8 cellular contexts compared by ENCODE assay signal in genomic region chr7:39948375-39948774, GRCh38. TPM values are rescaled to one million over a fixed set of nuclear protein-coding genes. Genes with fewer than 3 reads are reported as not detected.
A peak's percentile ranks its signal among the peaks of the same experiment; 100 is the strongest.
DNase-seq lines count a peak whose midpoint lies in the region; ATAC-seq and TF ChIP-seq lines count a peak whose summit lies in the region.

No MANE protein-coding gene starts in this region.

- peak overlapping the region; percentile 99 for H3K27ac Mint-ChIP-seq in CD8-positive, alpha-beta T cell
- H3K27ac Mint-ChIP-seq in mesothelial cell of epicardium, result peak overlapping the region; percentile 100

- no peaks in the 10 kb centered on the region for H3K27me3 Mint-ChIP-seq in CD8-positive, alpha-beta T cell (ENCODE audit: low read depth)
- no peaks in the 10 kb centered on the region for H3K27me3 Mint-ChIP-seq in mesothelial cell of epicardium (ENCODE audit: low read depth)

- H3K27ac ChIP-seq in CD8-positive, alpha-beta T cell (ENCODE audit: low read depth, low read length), result peak overlapping the region; percentile 88
- peak overlapping the region; percentile 96 to 99 for H3K27ac ChIP-seq in breast epithelium

- TF ChIP-seq POLR2A in breast epithelium (IDR thresholded peaks at IDR 0.05), result no peak

- POLR2A ChIA-PET in CD8-positive, alpha-beta T cell (lab: Charles Lee), result interaction anchor here (0.7 to 3.4 kb wide), 10 partner anchors 9 to 325 kb away, joined by 3 to 13 read pairs (median 5); partner anchors contain the start of genes MPLKIP, RALA and SUGCT

- H3K9me3 Mint-ChIP-seq in CD8-positive, alpha-beta T cell, result no peaks in the 10 kb centered on the region
- H3K9me3 Mint-ChIP-seq in mesothelial cell of epicardium, result no peaks in the 10 kb centered on the region

- no peaks in the 10 kb centered on the region for H3K36me3 ChIP-seq in CD8-positive, alpha-beta T cell (ENCODE audit: insufficient read depth, low read length)
- H3K36me3 ChIP-seq in breast epithelium, result no peaks in the 10 kb centered on the region

- CTCF ChIA-PET in CD8-positive, alpha-beta T cell (lab: Charles Lee), result interaction anchor here (0.9 to 1.9 kb wide), 4 partner anchors 52 to 368 kb away, joined by 3 to 5 read pairs (median 4); partner anchors contain the start of gene SUGCT

- no peaks in the 10 kb centered on the region for H3K9me3 ChIP-seq in CD8-positive, alpha-beta T cell (ENCODE audit: low read length)
- H3K9me3 ChIP-seq in breast epithelium, result no peaks in the 10 kb centered on the region

- no peaks in the 10 kb centered on the region for H3K27me3 ChIP-seq in CD8-positive, alpha-beta T cell (ENCODE audit: insufficient read depth, low read length)
- no peaks in the 10 kb centered on the region for H3K27me3 ChIP-seq in breast epithelium

- peaks cover 20% of the 10 kb centered on the region for H3K36me3 Mint-ChIP-seq in CD8-positive, alpha-beta T cell
- no peaks in the 10 kb centered on the region for H3K36me3 Mint-ChIP-seq in mesothelial cell of epicardium

- DNase-seq in CD8-positive, alpha-beta T cell, result no peak
- DNase-seq in NCI-H82 (lab: John Stamatoyannopoulos, UW) (peak; percentile 88), breast epithelium (ENCODE audit: low spot score in 2 of 2) (no peak), mesothelial cell of epicardium (ENCODE audit: low spot score in 2 of 2, unreplicated experiment in 2 of 2) (no peak), cortex of kidney (lab: John Stamatoyannopoulos, UW) (no peak)

- H3K4me1 Mint-ChIP-seq in CD8-positive, alpha-beta T cell (ENCODE audit: low read depth), result peaks cover 34% of the 10 kb centered on the region
- peaks cover 20% of the 10 kb centered on the region for H3K4me1 Mint-ChIP-seq in mesothelial cell of epicardium

- intact Hi-C loops in CD8-positive, alpha-beta T cell (cut with DNase I, micrococcal nuclease), result loop anchor here (2.0 to 10.0 kb wide), 4 partner anchors 326 to 1584 kb away; partner anchors contain the start of genes RALA (in 1 of the 2) and YAE1 (in 1 of the 2)
- intact Hi-C loops in breast epithelium (cut with DNase I; ENCODE audit: low total_unique reads), result no loop called here

- peak overlapping the region; percentile 97 for H3K4me3 Mint-ChIP-seq in CD8-positive, alpha-beta T cell
- peak overlapping the region; percentile 98 for H3K4me3 Mint-ChIP-seq in mesothelial cell of epicardium

- H3K4me1 ChIP-seq in CD8-positive, alpha-beta T cell (ENCODE audit: insufficient read depth, low read length), result peaks cover 19% of the 10 kb centered on the region
- H3K4me1 ChIP-seq in breast epithelium, result peaks cover 0 to 6% of the 10 kb centered on the region in 2 donors

- no peak for TF ChIP-seq CTCF in CD8-positive, alpha-beta T cell (IDR thresholded peaks at IDR 0.05)
- TF ChIP-seq CTCF in breast epithelium (IDR thresholded peaks at IDR 0.05) (no peak), mesothelial cell of epicardium (IDR thresholded peaks at IDR 0.05; ENCODE audit: unreplicated experiment) (no peak)

- ATAC-seq in CD8-positive, alpha-beta T cell, result no peak
- ATAC-seq in GM19035 (IDR thresholded peaks at IDR 0.05; ENCODE audit: unreplicated experiment) (no peak), GM21723 (IDR thresholded peaks at IDR 0.05; ENCODE audit: unreplicated experiment) (no peak), GM21717 (IDR thresholded peaks at IDR 0.05; ENCODE audit: unreplicated experiment) (no peak)

- H3K4me3 ChIP-seq in CD8-positive, alpha-beta T cell (ENCODE audit: low read depth, low read length), result peak overlapping the region; percentile 58
- H3K4me3 ChIP-seq in breast epithelium, result peak overlapping the region; percentile 88 to 98 (median 95)

RNA-seq across cellular contexts. Expression of gene CDK13, which starts 1.7 kb away (rescaled TPM):
- total RNA-seq in CD8-positive, alpha-beta T cell, result 100 to 1,000 TPM; 130 to 132 TPM
- total RNA-seq in breast epithelium, result 100 to 1,000 TPM in 1 of 3 donors, 10 to 100 TPM in 2; 70.9 to 128 (median 95.4) TPM
- total RNA-seq in mesothelial cell of epicardium, result 75.8 to 82.0 TPM (median 76.0 TPM) in 3 replicates
